ENCODE assay signal across 8 cellular contexts in the genomic region with DNA sequence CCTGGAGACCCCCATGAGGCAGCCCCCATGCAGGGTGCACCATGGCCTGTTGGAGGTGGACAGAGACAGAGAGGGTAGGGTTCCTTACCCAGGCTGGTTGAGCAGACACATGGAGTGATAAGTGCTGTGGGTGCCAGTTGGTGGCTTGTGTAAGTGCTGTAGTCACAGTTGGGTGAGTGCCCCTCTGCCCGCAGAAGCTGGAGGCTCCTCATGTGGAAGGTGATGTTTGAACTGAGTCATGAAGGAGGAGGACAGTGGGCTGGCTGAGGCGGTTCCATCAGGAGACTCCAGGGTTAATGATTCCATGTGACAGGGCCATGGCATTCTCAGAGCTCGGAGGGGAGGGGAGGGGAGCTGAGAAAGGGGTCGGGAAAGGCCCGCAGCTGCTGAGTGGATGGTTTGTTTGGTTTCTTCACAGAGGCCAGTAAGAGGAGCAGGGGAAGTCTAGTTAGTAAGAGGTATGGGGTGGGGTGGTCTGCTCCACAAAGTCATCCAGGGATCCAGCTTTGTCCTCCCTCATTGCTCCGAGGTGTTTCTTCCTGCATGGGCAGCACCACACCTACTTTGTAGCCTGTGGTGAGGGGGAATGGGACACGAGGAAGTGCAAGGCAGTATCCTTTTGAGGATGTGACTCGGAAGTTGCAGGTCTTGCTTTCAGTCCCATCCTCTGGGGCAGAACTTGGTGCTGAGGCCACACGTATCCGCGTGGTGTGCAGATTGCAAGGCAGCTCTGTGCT. TPM values are rescaled to one million over a fixed set of nuclear protein-coding genes. Genes with fewer than 3 reads are reported as not detected.
DNase-seq lines count a peak whose midpoint lies in the region; ATAC-seq and TF ChIP-seq lines count a peak whose summit lies in the region.

No MANE protein-coding gene starts in this region.

- H3K4me3 Mint-ChIP-seq in natural killer cell = no peak overlapping the region

- no peaks in the 10 kb centered on the region for H3K36me3 ChIP-seq in OCI-LY3 (replicated peaks; ENCODE audit: low read depth, low read length)
- peaks cover 0 to 10% of the 10 kb centered on the region in 2 donors for H3K36me3 ChIP-seq in psoas muscle (ENCODE audit: insufficient read depth in 1 of 2, low read depth in 1 of 2)

- peak; percentile 1 for ATAC-seq in Right ventricle myocardium superior (ENCODE audit: poor library complexity)
- ATAC-seq in psoas muscle = peak; percentile 63 to 69 (median 66)
- no peak for ATAC-seq in natural killer cell
- ATAC-seq in HG03565 (IDR thresholded peaks at IDR 0.05; ENCODE audit: unreplicated experiment) = no peak
- no peak for ATAC-seq in HG02610 (IDR thresholded peaks at IDR 0.05; ENCODE audit: unreplicated experiment)
- ATAC-seq in GM19395 (IDR thresholded peaks at IDR 0.05; ENCODE audit: unreplicated experiment) = no peak

- no peaks in the 10 kb centered on the region for H3K79me2 ChIP-seq in OCI-LY3 (ENCODE audit: low read length)

- DNase-seq in ELR (ENCODE audit: low read depth) (peak; percentile 35), Right ventricle myocardium superior (no peak), psoas muscle (peak; percentile 51 to 78), natural killer cell (no peak)

- no peak overlapping the region for H3K9ac ChIP-seq in OCI-LY3 (ENCODE audit: low read length)

- H3K9me3 ChIP-seq in OCI-LY3 (ENCODE audit: insufficient read depth, low read length) (no peaks in the 10 kb centered on the region), psoas muscle (no peaks in the 10 kb centered on the region)

- peak overlapping the region; percentile 67 for H3K4me2 ChIP-seq in OCI-LY3 (ENCODE audit: low read length)

- intact Hi-C loops in Right ventricle myocardium superior (cut with DNase I) (loop anchor here (5.0 kb wide), 1 partner anchor 58 kb away; no protein-coding TSS in a partner anchor), psoas muscle (cut with DNase I) (loop anchor here (1.0 to 2.0 kb wide), 2 partner anchors 57 to 58 kb away; no protein-coding TSS in a partner anchor), natural killer cell (cut with micrococcal nuclease) (loop anchor here (1.0 to 2.0 kb wide), 3 partner anchors 57 to 338 kb away; no protein-coding TSS in a partner anchor)

- peaks cover 8 to 15% of the 10 kb centered on the region in 2 donors for H3K4me1 Mint-ChIP-seq in natural killer cell

- H3K4me1 ChIP-seq in OCI-LY3 (ENCODE audit: low read length) (peaks cover 15% of the 10 kb centered on the region), psoas muscle (peaks cover 58% of the 10 kb centered on the region)

- H3K9me3 Mint-ChIP-seq in natural killer cell = no peaks in the 10 kb centered on the region

- no peaks in the 10 kb centered on the region for H4K20me1 ChIP-seq in OCI-LY3 (ENCODE audit: insufficient read depth, low read length)

- H3K36me3 Mint-ChIP-seq in natural killer cell = no peaks in the 10 kb centered on the region

- H2AFZ ChIP-seq in OCI-LY3 (ENCODE audit: low read depth, low read length) = no peak overlapping the region

- TF ChIP-seq CTCF in OCI-LY3 (IDR thresholded peaks at IDR 0.05; ENCODE audit: low read depth, low read length) = no peak
- TF ChIP-seq CTCF in psoas muscle (IDR thresholded peaks at IDR 0.05) = no peak
- TF ChIP-seq CTCF in natural killer cell (IDR thresholded peaks at IDR 0.05) = no peak

- H3K4me3 ChIP-seq in OCI-LY3 (ENCODE audit: low read length) = no peak overlapping the region
- H3K4me3 ChIP-seq in psoas muscle = peak overlapping the region; percentile 24

- 39 to 50% (median 42%) methylated on average over 11 of the region's 11 CpGs for WGBS in psoas muscle, 3 donors

- H3K27me3 Mint-ChIP-seq in natural killer cell (ENCODE audit: low read depth in 2 of 2) = no peaks in the 10 kb centered on the region

- H3K27ac ChIP-seq in OCI-LY3 (ENCODE audit: low read length) = no peak overlapping the region
- H3K27ac ChIP-seq in psoas muscle = peak overlapping the region; percentile 86

- peak overlapping the region in 1 of 2 donors; percentile 39 for H3K27ac Mint-ChIP-seq in natural killer cell

- H3K27me3 ChIP-seq in OCI-LY3 (ENCODE audit: low read depth, low read length) = no peaks in the 10 kb centered on the region
- no peaks in the 10 kb centered on the region for H3K27me3 ChIP-seq in psoas muscle (ENCODE audit: insufficient read depth in 3 of 3, low read length in 2 of 3)

RNA-seq across cellular contexts. Expression of gene IMPA2, which starts 13.6 kb away (rescaled TPM):
- total RNA-seq in Right ventricle myocardium superior = 85.8 TPM
- total RNA-seq in psoas muscle = 100 to 1,000 TPM; 126 to 342 (median 215) TPM
- 100 to 1,000 TPM in 2 of 3 donors, 10 to 100 TPM in 1; 61.4 to 321 (median 196) TPM for polyA plus RNA-seq in psoas muscle
- 1 to 10 TPM; 2.7 to 6.6 (median 3.6) TPM for total RNA-seq in natural killer cell

Comparison
In these comparisons a context has a peak if more than half of its experiments do, and no peak if none do; other contexts are left out.
1. DNase-seq: peak in ELR (single experiment) and psoas muscle (2 of 2); none in Right ventricle myocardium superior (single experiment) and natural killer cell (single experiment).
2. ATAC-seq: peak in Right ventricle myocardium superior (single experiment) and psoas muscle (4 of 4); none in natural killer cell (0 of 3), HG03565 (single experiment), HG02610 (single experiment) and GM19395 (single experiment).
3. RNA of gene IMPA2, which starts 13.6 kb away (total RNA-seq): 126 to 342 TPM in psoas muscle and 85.8 TPM in Right ventricle myocardium superior (single experiment); 2.7 to 6.6 TPM in natural killer cell; every median in the first group is over 10 times any median in the second.